1 cellular context compared by ENCODE assay signal in the genomic region with DNA sequence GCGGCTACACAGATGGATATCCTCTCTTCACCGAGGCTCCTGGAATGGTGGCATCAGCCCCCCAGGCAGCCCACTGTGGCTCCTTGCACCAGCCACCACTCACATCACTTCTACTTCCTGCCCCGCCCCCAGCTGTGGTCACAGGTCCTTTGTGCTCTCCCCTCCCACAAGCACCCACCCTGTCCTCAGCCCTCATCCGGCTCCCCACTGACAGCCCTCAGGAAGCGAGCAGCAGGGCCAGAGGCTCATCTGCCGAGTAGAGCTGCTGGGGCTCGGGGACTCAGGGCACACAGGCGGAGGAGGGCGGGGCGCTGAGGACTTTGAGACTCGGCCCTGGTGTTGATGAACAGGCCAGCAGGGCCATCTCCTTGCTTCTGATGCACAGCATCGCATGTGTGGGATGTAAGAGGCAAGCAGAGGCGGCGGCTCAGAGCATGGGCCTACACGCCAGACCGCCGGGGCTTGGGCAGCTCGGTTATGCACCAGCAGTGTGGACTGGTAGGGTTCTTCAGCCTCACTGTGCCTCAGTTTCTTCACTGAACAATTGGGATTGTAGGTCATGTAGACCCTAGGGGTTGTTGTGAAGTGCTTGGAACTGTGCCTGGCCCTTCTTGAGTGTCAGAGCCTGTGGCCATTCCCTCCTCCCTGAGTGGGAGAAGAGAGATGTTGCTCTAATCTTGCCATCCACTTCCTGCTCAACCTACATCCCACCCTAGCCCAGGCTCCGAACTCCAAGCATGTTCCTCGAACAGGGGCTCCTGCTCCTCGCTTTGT.
TF ChIP-seq lines count a peak whose summit lies in the region.

A gene (minus strand): TSS at position 77 of the 774 bp plus-strand sequence. CDS start 1,839 bp downstream, outside the sequence.

TF ChIP-seq in GM12878, 131 proteins besides CTCF, POLR2A, EP300 and RAD21 (continued from another document):
- TF ChIP-seq RFX5 (IDR thresholded peaks at IDR 0.05; ENCODE audit: low read depth, low read length) (no peak), RCOR1 (conservative IDR thresholded peaks at IDR 0.05; ENCODE audit: low read depth, low read length) (no peak), BRCA1 (IDR thresholded peaks at IDR 0.05; ENCODE audit: low read depth, low read length) (no peak), SIX5 (IDR thresholded peaks at IDR 0.05; ENCODE audit: low read depth, low read length, severe bottlenecking) (no peak), SREBF2 (IDR thresholded peaks at IDR 0.05; ENCODE audit: low read length) (no peak), ZSCAN29 (IDR thresholded peaks at IDR 0.05) (no peak), CBX5 (IDR thresholded peaks at IDR 0.05; ENCODE audit: low read depth) (no peak), NFXL1 (IDR thresholded peaks at IDR 0.05; ENCODE audit: borderline replicate concordance) (no peak)
- TF ChIP-seq, protein P1, sequence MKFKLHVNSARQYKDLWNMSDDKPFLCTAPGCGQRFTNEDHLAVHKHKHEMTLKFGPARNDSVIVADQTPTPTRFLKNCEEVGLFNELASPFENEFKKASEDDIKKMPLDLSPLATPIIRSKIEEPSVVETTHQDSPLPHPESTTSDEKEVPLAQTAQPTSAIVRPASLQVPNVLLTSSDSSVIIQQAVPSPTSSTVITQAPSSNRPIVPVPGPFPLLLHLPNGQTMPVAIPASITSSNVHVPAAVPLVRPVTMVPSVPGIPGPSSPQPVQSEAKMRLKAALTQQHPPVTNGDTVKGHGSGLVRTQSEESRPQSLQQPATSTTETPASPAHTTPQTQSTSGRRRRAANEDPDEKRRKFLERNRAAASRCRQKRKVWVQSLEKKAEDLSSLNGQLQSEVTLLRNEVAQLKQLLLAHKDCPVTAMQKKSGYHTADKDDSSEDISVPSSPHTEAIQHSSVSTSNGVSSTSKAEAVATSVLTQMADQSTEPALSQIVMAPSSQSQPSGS (IDR thresholded peaks at IDR 0.05; ENCODE audit: low read length): no peak
- TF ChIP-seq, protein P2, sequence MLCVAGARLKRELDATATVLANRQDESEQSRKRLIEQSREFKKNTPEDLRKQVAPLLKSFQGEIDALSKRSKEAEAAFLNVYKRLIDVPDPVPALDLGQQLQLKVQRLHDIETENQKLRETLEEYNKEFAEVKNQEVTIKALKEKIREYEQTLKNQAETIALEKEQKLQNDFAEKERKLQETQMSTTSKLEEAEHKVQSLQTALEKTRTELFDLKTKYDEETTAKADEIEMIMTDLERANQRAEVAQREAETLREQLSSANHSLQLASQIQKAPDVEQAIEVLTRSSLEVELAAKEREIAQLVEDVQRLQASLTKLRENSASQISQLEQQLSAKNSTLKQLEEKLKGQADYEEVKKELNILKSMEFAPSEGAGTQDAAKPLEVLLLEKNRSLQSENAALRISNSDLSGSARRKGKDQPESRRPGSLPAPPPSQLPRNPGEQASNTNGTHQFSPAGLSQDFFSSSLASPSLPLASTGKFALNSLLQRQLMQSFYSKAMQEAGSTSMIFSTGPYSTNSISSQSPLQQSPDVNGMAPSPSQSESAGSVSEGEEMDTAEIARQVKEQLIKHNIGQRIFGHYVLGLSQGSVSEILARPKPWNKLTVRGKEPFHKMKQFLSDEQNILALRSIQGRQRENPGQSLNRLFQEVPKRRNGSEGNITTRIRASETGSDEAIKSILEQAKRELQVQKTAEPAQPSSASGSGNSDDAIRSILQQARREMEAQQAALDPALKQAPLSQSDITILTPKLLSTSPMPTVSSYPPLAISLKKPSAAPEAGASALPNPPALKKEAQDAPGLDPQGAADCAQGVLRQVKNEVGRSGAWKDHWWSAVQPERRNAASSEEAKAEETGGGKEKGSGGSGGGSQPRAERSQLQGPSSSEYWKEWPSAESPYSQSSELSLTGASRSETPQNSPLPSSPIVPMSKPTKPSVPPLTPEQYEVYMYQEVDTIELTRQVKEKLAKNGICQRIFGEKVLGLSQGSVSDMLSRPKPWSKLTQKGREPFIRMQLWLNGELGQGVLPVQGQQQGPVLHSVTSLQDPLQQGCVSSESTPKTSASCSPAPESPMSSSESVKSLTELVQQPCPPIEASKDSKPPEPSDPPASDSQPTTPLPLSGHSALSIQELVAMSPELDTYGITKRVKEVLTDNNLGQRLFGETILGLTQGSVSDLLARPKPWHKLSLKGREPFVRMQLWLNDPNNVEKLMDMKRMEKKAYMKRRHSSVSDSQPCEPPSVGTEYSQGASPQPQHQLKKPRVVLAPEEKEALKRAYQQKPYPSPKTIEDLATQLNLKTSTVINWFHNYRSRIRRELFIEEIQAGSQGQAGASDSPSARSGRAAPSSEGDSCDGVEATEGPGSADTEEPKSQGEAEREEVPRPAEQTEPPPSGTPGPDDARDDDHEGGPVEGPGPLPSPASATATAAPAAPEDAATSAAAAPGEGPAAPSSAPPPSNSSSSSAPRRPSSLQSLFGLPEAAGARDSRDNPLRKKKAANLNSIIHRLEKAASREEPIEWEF (IDR thresholded peaks at IDR 0.05; ENCODE audit: insufficient replicate concordance, low read depth, low read length): no peak
